ENCODE assay signal across 10 cellular contexts in genomic region chr19:17370026-17370587, GRCh38. TPM values are rescaled to one million over a fixed set of nuclear protein-coding genes. Genes with fewer than 3 reads are reported as not detected.
DNase-seq lines count a peak whose midpoint lies in the region; ATAC-seq, FAIRE-seq and TF ChIP-seq lines count a peak whose summit lies in the region.
"Had no signal": no experiment of that assay in that cellular context is flagged by ENCODE, and none has a peak within 500 bp of the region (broad histone marks: within the 10 kb centered on the region; RNA-seq: fewer than 3 reads in every experiment).

No MANE protein-coding gene starts in this region.

- H3K4me2 ChIP-seq in endothelial cell of umbilical vein (ENCODE audit: insufficient read depth, low read length): no peak overlapping the region

- dilution Hi-C loops in endothelial cell of umbilical vein (cut with MboI; ENCODE audit: extremely low pct_ligation_motif_present, low sequenced_read_pairs): no loop called here

- no peak for DNase-seq in Right ventricle myocardium superior
- DNase-seq in right atrium auricular region (ENCODE audit: low spot score): no peak
- DNase-seq in endothelial cell of umbilical vein (ENCODE audit: low read depth, low spot score): no peak
- no peak for DNase-seq in upper lobe of right lung
- DNase-seq in stimulated activated naive CD4-positive, alpha-beta T cell (lab: John Stamatoyannopoulos, UW): no peak
- DNase-seq in NCI-H2029 (lab: John Stamatoyannopoulos, UW): no peak
- no peak for DNase-seq in SHP77 treated with DMSO at 0.1 percent for 48 hours (lab: John Stamatoyannopoulos, UW)

- BruUV-seq in endothelial cell of umbilical vein (replicated peaks; lab: Mats Ljungman, UMichigan): no TSS peak

- H2AFZ ChIP-seq in endothelial cell of umbilical vein (ENCODE audit: low read depth, low read length): peak overlapping the region; percentile 4

- H3K27me3 ChIP-seq in right atrium auricular region: no peaks in the 10 kb centered on the region
- H3K27me3 ChIP-seq in endothelial cell of umbilical vein (ENCODE audit: control insufficient read depth in 2 of 2, insufficient read depth in 2 of 2, low read length in 2 of 2): no peaks in the 10 kb centered on the region
- H3K27me3 ChIP-seq in upper lobe of right lung: no peaks in the 10 kb centered on the region

- no peaks in the 10 kb centered on the region for H3K4me1 ChIP-seq in right atrium auricular region
- H3K4me1 ChIP-seq in endothelial cell of umbilical vein (ENCODE audit: control insufficient read depth, extremely low read depth, insufficient read depth, low read length): peaks cover 3% of the 10 kb centered on the region
- H3K4me1 ChIP-seq in upper lobe of right lung: no peaks in the 10 kb centered on the region

- no peak for TF ChIP-seq CTCF in right atrium auricular region (IDR thresholded peaks at IDR 0.05)
- TF ChIP-seq CTCF in endothelial cell of umbilical vein (IDR thresholded peaks at IDR 0.05; ENCODE audit: extremely low read depth in 1 of 2, insufficient read depth in 1 of 2, low read depth in 1 of 2, low read length in 2 of 2): no peak
- TF ChIP-seq CTCF in upper lobe of right lung (IDR thresholded peaks at IDR 0.05): no peak

- H3K27ac ChIP-seq in right atrium auricular region (no peak overlapping the region), endothelial cell of umbilical vein (ENCODE audit: insufficient read depth, low read depth, low read length) (no peak overlapping the region), upper lobe of right lung (no peak overlapping the region)
- H3K27ac ChIP-seq: SJCRH30 had no signal

- H3K9me3 ChIP-seq in right atrium auricular region (no peaks in the 10 kb centered on the region), endothelial cell of umbilical vein (replicated peaks; ENCODE audit: control insufficient read depth, insufficient read depth, low read length) (no peaks in the 10 kb centered on the region), upper lobe of right lung (no peaks in the 10 kb centered on the region)
- H3K9me3 ChIP-seq: SJCRH30 had no signal

- intact Hi-C loops in Right ventricle myocardium superior (cut with DNase I) (no loop called here), endothelial cell of umbilical vein (cut with micrococcal nuclease) (no loop called here), upper lobe of right lung (cut with DNase I) (no loop called here)

- H3K4me3 ChIP-seq in right atrium auricular region (no peak overlapping the region), endothelial cell of umbilical vein (replicated peaks in 1 of 3; ENCODE audit: insufficient read depth in 1 of 3, low read depth in 1 of 3, low read length in 3 of 3) (no peak overlapping the region), upper lobe of right lung (no peak overlapping the region)
- H3K4me3 ChIP-seq: SJCRH30 had no signal

- no peaks in the 10 kb centered on the region for H3K79me2 ChIP-seq in endothelial cell of umbilical vein (ENCODE audit: control insufficient read depth, insufficient read depth, low read length)

- POLR2A ChIA-PET in endothelial cell of umbilical vein (lab: Charles Lee): no interaction called here

- TF ChIP-seq POLR2A in endothelial cell of umbilical vein (IDR thresholded peaks at IDR 0.05; ENCODE audit: low read depth, low read length): no peak

- H3K36me3 ChIP-seq in right atrium auricular region (no peaks in the 10 kb centered on the region), endothelial cell of umbilical vein (ENCODE audit: control insufficient read depth in 2 of 2, extremely low read depth in 1 of 2, insufficient read depth in 2 of 2, low read length in 2 of 2) (no peaks in the 10 kb centered on the region), upper lobe of right lung (no peaks in the 10 kb centered on the region)
- H3K36me3 ChIP-seq: SJCRH30 had no signal

- ATAC-seq in Right ventricle myocardium superior (ENCODE audit: poor library complexity): peak; percentile 66
- peak; percentile 70 for ATAC-seq in HG03558 (IDR thresholded peaks at IDR 0.05; ENCODE audit: extremely low read depth, unreplicated experiment)
- peak; percentile 82 for ATAC-seq in upper lobe of right lung

- peak; percentile 60 for FAIRE-seq in endothelial cell of umbilical vein (lab: Jason Lieb, UNC)

- no peaks in the 10 kb centered on the region for H4K20me1 ChIP-seq in endothelial cell of umbilical vein (replicated peaks; ENCODE audit: control insufficient read depth, extremely low read depth, insufficient read depth, low read length)

- CTCF ChIA-PET in endothelial cell of umbilical vein (lab: Charles Lee): interaction anchor here (2.4 kb wide), 1 partner anchor 15 kb away, joined by 11 read pairs; no protein-coding TSS in a partner anchor

- H3K9ac ChIP-seq in endothelial cell of umbilical vein (replicated peaks; ENCODE audit: extremely low read depth, insufficient read depth, low read length): no peak overlapping the region

- H3K9me1 ChIP-seq in endothelial cell of umbilical vein (replicated peaks; ENCODE audit: control insufficient read depth, extremely low read depth, insufficient read depth, low read length): no peaks in the 10 kb centered on the region

TF ChIP-seq in endothelial cell of umbilical vein, 7 proteins besides CTCF, POLR2A, EP300 and RAD21 (continues in another document):
- no peak for TF ChIP-seq MAX (IDR thresholded peaks at IDR 0.05; ENCODE audit: insufficient read depth, insufficient read length)
- TF ChIP-seq FOS (IDR thresholded peaks at IDR 0.05; ENCODE audit: borderline replicate concordance, insufficient read depth, low read length): no peak

RNA-seq across cellular contexts. Expression of gene PLVAP, which starts 7.0 kb away (rescaled TPM):
- total RNA-seq in Right ventricle myocardium superior (18.1 TPM), right atrium auricular region (10 to 100 TPM; 48.3 to 83.7 TPM), endothelial cell of umbilical vein (5.7 and 11.1 TPM in 2 replicates), upper lobe of right lung (174 TPM)
- polyA plus RNA-seq in endothelial cell of umbilical vein: 16.9 and 19.9 TPM in 2 replicates
- polyA plus RNA-seq in endothelial cell of umbilical vein (2011; cell fraction: cytosol; rRNA removed): 9.7 and 12.9 TPM in 2 replicates
- polyA plus RNA-seq in endothelial cell of umbilical vein (2011; cell fraction: nucleus; rRNA removed): 5.5 and 6.7 TPM in 2 replicates
- 1.5 and 1.6 TPM in 2 replicates for polyA plus RNA-seq in endothelial cell of umbilical vein (2012)
- 10.7 and 12.5 TPM in 2 replicates for polyA minus RNA-seq in endothelial cell of umbilical vein
- polyA minus RNA-seq in endothelial cell of umbilical vein (2011; cell fraction: cytosol; rRNA and poly(A)+ RNA removed): not detected
- polyA minus RNA-seq in endothelial cell of umbilical vein (2011; cell fraction: nucleus; rRNA and poly(A)+ RNA removed): 3.4 and 6.1 TPM in 2 replicates
- total RNA-seq: SJCRH30 had no signal

RNA-seq across cellular contexts. Expression of gene CCDC194, which starts 23.9 kb away (rescaled TPM):
- total RNA-seq in Right ventricle myocardium superior (not detected), right atrium auricular region (not detected), endothelial cell of umbilical vein (not detected in 2 replicates), upper lobe of right lung (2.0 TPM)
- polyA plus RNA-seq in endothelial cell of umbilical vein: 0.11 and 0.12 TPM in 2 replicates
- polyA plus RNA-seq in endothelial cell of umbilical vein (2011; cell fraction: cytosol; rRNA removed): 0.11 TPM in 1 of 2 replicates, not detected in the other
- 0.91 and 1.1 TPM in 2 replicates for polyA plus RNA-seq in endothelial cell of umbilical vein (2011; cell fraction: nucleus; rRNA removed)
- 0.34 and 0.36 TPM in 2 replicates for polyA plus RNA-seq in endothelial cell of umbilical vein (2012)
- 0.46 TPM in 1 of 2 replicates, not detected in the other for polyA minus RNA-seq in endothelial cell of umbilical vein
- not detected for polyA minus RNA-seq in endothelial cell of umbilical vein (2011; cell fraction: cytosol; rRNA and poly(A)+ RNA removed)
- polyA minus RNA-seq in endothelial cell of umbilical vein (2011; cell fraction: nucleus; rRNA and poly(A)+ RNA removed): 0.58 TPM in 1 of 2 replicates, not detected in the other
- total RNA-seq: SJCRH30 had no signal
- polyA plus RNA-seq: esophagus had no signal

RNA-seq across cellular contexts. Expression of gene GTPBP3, which starts 32.8 kb away (rescaled TPM):
- total RNA-seq in Right ventricle myocardium superior (9.3 TPM), right atrium auricular region (10 to 100 TPM in 1 of 2 donors, 1 to 10 TPM in 1; 6.0 to 16.8 TPM), endothelial cell of umbilical vein (28.1 and 34.7 TPM in 2 replicates), upper lobe of right lung (17.7 TPM)
- polyA plus RNA-seq in endothelial cell of umbilical vein: 12.7 and 15.4 TPM in 2 replicates
- 8.9 and 10.7 TPM in 2 replicates for polyA plus RNA-seq in endothelial cell of umbilical vein (2011; cell fraction: cytosol; rRNA removed)
- polyA plus RNA-seq in endothelial cell of umbilical vein (2011; cell fraction: nucleus; rRNA removed): 36.9 and 38.8 TPM in 2 replicates
- polyA plus RNA-seq in endothelial cell of umbilical vein (2012): 11.6 and 12.1 TPM in 2 replicates
- 6.9 and 7.3 TPM in 2 replicates for polyA minus RNA-seq in endothelial cell of umbilical vein
- polyA minus RNA-seq in endothelial cell of umbilical vein (2011; cell fraction: cytosol; rRNA and poly(A)+ RNA removed): 40.6 TPM
- polyA minus RNA-seq in endothelial cell of umbilical vein (2011; cell fraction: nucleus; rRNA and poly(A)+ RNA removed): 10.6 and 18.5 TPM in 2 replicates

RNA-seq across cellular contexts. Expression of gene BST2, which starts 35.3 kb away (rescaled TPM):
- total RNA-seq in Right ventricle myocardium superior (46.5 TPM), right atrium auricular region (10 to 100 TPM; 32.1 to 35.3 TPM), endothelial cell of umbilical vein (20.7 and 21.2 TPM in 2 replicates), upper lobe of right lung (133 TPM)
- 145 and 146 TPM in 2 replicates for polyA plus RNA-seq in endothelial cell of umbilical vein
- polyA plus RNA-seq in endothelial cell of umbilical vein (2011; cell fraction: cytosol; rRNA removed): 143 and 161 TPM in 2 replicates
- polyA plus RNA-seq in endothelial cell of umbilical vein (2011; cell fraction: nucleus; rRNA removed): 45.3 and 52.9 TPM in 2 replicates
- 84.7 and 155 TPM in 2 replicates for polyA plus RNA-seq in endothelial cell of umbilical vein (2012)
- 39.7 and 41.2 TPM in 2 replicates for polyA minus RNA-seq in endothelial cell of umbilical vein
- polyA minus RNA-seq in endothelial cell of umbilical vein (2011; cell fraction: cytosol; rRNA and poly(A)+ RNA removed): 168 TPM
- polyA minus RNA-seq in endothelial cell of umbilical vein (2011; cell fraction: nucleus; rRNA and poly(A)+ RNA removed): 5.7 and 13.0 TPM in 2 replicates

RNA-seq across cellular contexts. Expression of gene ANO8, which starts 35.5 kb away (rescaled TPM):
- 8.3 TPM for total RNA-seq in Right ventricle myocardium superior
- total RNA-seq in right atrium auricular region: 1 to 10 TPM; 4.2 to 5.2 TPM
- 6.8 and 7.5 TPM in 2 replicates for total RNA-seq in endothelial cell of umbilical vein
- 3.5 and 3.8 TPM in 2 replicates for polyA plus RNA-seq in endothelial cell of umbilical vein
- polyA plus RNA-seq in endothelial cell of umbilical vein (2011; cell fraction: cytosol; rRNA removed): 1.5 and 2.2 TPM in 2 replicates
- 17.0 and 22.7 TPM in 2 replicates for polyA plus RNA-seq in endothelial cell of umbilical vein (2011; cell fraction: nucleus; rRNA removed)
- polyA plus RNA-seq in endothelial cell of umbilical vein (2012): 2.9 and 5.6 TPM in 2 replicates
- 3.8 and 5.0 TPM in 2 replicates for polyA minus RNA-seq in endothelial cell of umbilical vein
- 4.6 TPM for polyA minus RNA-seq in endothelial cell of umbilical vein (2011; cell fraction: cytosol; rRNA and poly(A)+ RNA removed)
- polyA minus RNA-seq in endothelial cell of umbilical vein (2011; cell fraction: nucleus; rRNA and poly(A)+ RNA removed): 6.3 and 7.8 TPM in 2 replicates
- total RNA-seq in upper lobe of right lung: 14.6 TPM
